In the genomic region with DNA sequence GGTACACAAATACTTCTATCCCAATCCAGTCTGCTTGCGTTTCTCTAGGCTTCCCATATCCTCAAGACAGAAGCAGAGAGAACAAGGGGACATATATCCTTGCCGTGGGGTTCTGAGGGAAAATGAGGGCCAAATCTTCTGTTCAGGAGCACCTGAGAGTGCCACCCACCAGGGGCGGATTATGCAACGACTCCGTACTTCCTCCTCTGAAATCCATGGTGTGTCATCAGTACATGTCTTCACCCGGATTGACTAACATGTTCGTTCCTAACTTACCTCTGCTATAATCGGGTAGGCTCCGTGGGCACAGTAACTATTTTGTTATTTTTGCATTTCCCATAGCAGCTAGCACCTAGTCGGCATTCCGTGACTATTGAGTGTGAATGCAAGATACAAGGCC, we compare ENCODE assay signal across 23 cellular contexts. TPM values are rescaled to one million over a fixed set of nuclear protein-coding genes. Genes with fewer than 3 reads are reported as not detected.
DNase-seq lines count a peak whose midpoint lies in the region; ATAC-seq and TF ChIP-seq lines count a peak whose summit lies in the region.
"Had no signal": no experiment of that assay in that cellular context is flagged by ENCODE, and none has a peak within 500 bp of the region (broad histone marks: within the 10 kb centered on the region; RNA-seq: fewer than 3 reads in every experiment).

No MANE protein-coding gene starts in this region.

- TF ChIP-seq CTCF in neutrophil (IDR thresholded peaks at IDR 0.05) (peak; percentile 51), colonic mucosa (IDR thresholded peaks at IDR 0.05) (no peak)

- H3K4me3 Mint-ChIP-seq in naive thymus-derived CD4-positive, alpha-beta T cell, result no peak overlapping the region
- H3K4me3 Mint-ChIP-seq: CD4-positive, alpha-beta T cell had no signal

- H3K27ac Mint-ChIP-seq in naive thymus-derived CD4-positive, alpha-beta T cell, result no peak overlapping the region
- H3K27ac Mint-ChIP-seq: CD4-positive, alpha-beta T cell had no signal

- H3K36me3 Mint-ChIP-seq in naive thymus-derived CD4-positive, alpha-beta T cell, result no peaks in the 10 kb centered on the region

- H3K4me1 ChIP-seq in neutrophil (ENCODE audit: control insufficient read depth in 1 of 2, insufficient read depth in 1 of 2, low read depth in 1 of 2, low read length in 1 of 2), result peaks cover 64 to 66% of the 10 kb centered on the region in 2 experiments
- H3K4me1 ChIP-seq in colonic mucosa, result no peaks in the 10 kb centered on the region
- H3K4me1 ChIP-seq in naive thymus-derived CD4-positive, alpha-beta T cell (ENCODE audit: control insufficient read depth in 2 of 2, insufficient read depth in 2 of 2, low read length in 2 of 2), result no peaks in the 10 kb centered on the region
- H3K4me1 ChIP-seq: SJSA1 had no signal

- H3K27ac ChIP-seq in neutrophil (peak overlapping the region; percentile 95), colonic mucosa (no peak overlapping the region)
- no peak overlapping the region for H3K27ac ChIP-seq in naive thymus-derived CD4-positive, alpha-beta T cell (ENCODE audit: low read depth, low read length)
- H3K27ac ChIP-seq: GM23248, SJSA1 had no signal

- H3K9me3 Mint-ChIP-seq in naive thymus-derived CD4-positive, alpha-beta T cell, result peaks cover 0 to 7% (median 0%) of the 10 kb centered on the region in 11 donors
- H3K9me3 Mint-ChIP-seq: CD4-positive, alpha-beta T cell had no signal

- intact Hi-C loops in colonic mucosa (cut with DNase I), result no loop called here
- intact Hi-C loops in naive thymus-derived CD4-positive, alpha-beta T cell (cut with micrococcal nuclease), result no loop called here

- H3K4me1 Mint-ChIP-seq in naive thymus-derived CD4-positive, alpha-beta T cell, result peaks cover 0 to 5% (median 0%) of the 10 kb centered on the region in 7 donors

- no peaks in the 10 kb centered on the region for H3K9me3 ChIP-seq in neutrophil
- H3K9me3 ChIP-seq in colonic mucosa, result no peaks in the 10 kb centered on the region
- no peaks in the 10 kb centered on the region for H3K9me3 ChIP-seq in naive thymus-derived CD4-positive, alpha-beta T cell (ENCODE audit: control insufficient read depth in 2 of 3, low read length in 3 of 3)
- H3K9me3 ChIP-seq: SJSA1 had no signal

- H3K9ac ChIP-seq in colonic mucosa (ENCODE audit: low read depth in 2 of 2, low read length in 2 of 2), result no peak overlapping the region
- H3K9ac ChIP-seq: GM23248 had no signal

- H3K36me3 ChIP-seq in neutrophil (peaks cover 80% of the 10 kb centered on the region), colonic mucosa (no peaks in the 10 kb centered on the region)
- no peaks in the 10 kb centered on the region for H3K36me3 ChIP-seq in naive thymus-derived CD4-positive, alpha-beta T cell (ENCODE audit: control insufficient read depth in 2 of 3, insufficient read depth in 3 of 3, low read length in 3 of 3)
- H3K36me3 ChIP-seq: SJSA1 had no signal

- DNase-seq in HPDE6-E6E7 (ENCODE audit: extremely low spot score) (peak; percentile 93), NOMO-1 (lab: John Stamatoyannopoulos, UW; ENCODE audit: unreplicated experiment in 2 of 2) (peak; percentile 20 to 79), SKM-1 treated with dmso at 0.1 percent for 144 hours (lab: John Stamatoyannopoulos, UW; ENCODE audit: unreplicated experiment) (peak; percentile 86), colonic mucosa (no peak)
- no peak for DNase-seq in naive thymus-derived CD4-positive, alpha-beta T cell
- DNase-seq: AML-193; CD4-positive, alpha-beta T cell; DND-41; GDM1; GM23248; Kasumi-1; NCI-H1048; NCI-H146; NCI-H2081 treated with DMSO at 0.1 percent for 48 hours; NCI-H345; NCI-H526 treated with DMSO at 0.1 percent for 48 hours; NK-92 treated with Interleukin-12 subunit alpha and Interleukin-12 subunit beta, amount 100 ng/mL, for 24 hours; T-helper 1 cell had no signal

- no peaks in the 10 kb centered on the region for H3K27me3 ChIP-seq in neutrophil
- no peaks in the 10 kb centered on the region for H3K27me3 ChIP-seq in colonic mucosa
- no peaks in the 10 kb centered on the region for H3K27me3 ChIP-seq in naive thymus-derived CD4-positive, alpha-beta T cell (ENCODE audit: control insufficient read depth in 2 of 2, insufficient read depth in 2 of 2, low read length in 2 of 2)
- H3K27me3 ChIP-seq: SJSA1 had no signal

- CTCF ChIA-PET in naive thymus-derived CD4-positive, alpha-beta T cell (lab: Charles Lee), result no interaction called here

- POLR2A ChIA-PET in naive thymus-derived CD4-positive, alpha-beta T cell (lab: Charles Lee), result interaction anchor here (1.0 kb wide), 1 partner anchor 21 kb away, joined by 5 read pairs; no protein-coding TSS in a partner anchor

- peaks cover 0 to 17% (median 11%) of the 10 kb centered on the region in 5 donors for H3K27me3 Mint-ChIP-seq in naive thymus-derived CD4-positive, alpha-beta T cell

- ATAC-seq in GM19463 (IDR thresholded peaks at IDR 0.05; ENCODE audit: unreplicated experiment), result no peak
- no peak for ATAC-seq in HG02571 (IDR thresholded peaks at IDR 0.05; ENCODE audit: unreplicated experiment)
- ATAC-seq in naive thymus-derived CD4-positive, alpha-beta T cell, result no peak
- ATAC-seq: HCT116 had no signal

- H3K4me3 ChIP-seq in neutrophil (ENCODE audit: low read depth in 1 of 2, low read length in 1 of 2) (peak overlapping the region; percentile 42 to 51), colonic mucosa (no peak overlapping the region)
- H3K4me3 ChIP-seq in naive thymus-derived CD4-positive, alpha-beta T cell (ENCODE audit: low read length), result no peak overlapping the region
- H3K4me3 ChIP-seq: GM23248, SJSA1 had no signal

RNA-seq across cellular contexts. Expression of gene ZNF200, which starts 7.8 kb away (rescaled TPM):
- total RNA-seq in colonic mucosa, result 1 to 10 TPM; 7.1 to 7.2 TPM
- total RNA-seq in naive thymus-derived CD4-positive, alpha-beta T cell, result 10 to 100 TPM in 3 of 5 experiments, 1 to 10 TPM in 2; 4.8 to 33.3 (median 16.6) TPM
- 10 to 100 TPM; 12.3 to 20.2 TPM for polyA plus RNA-seq in naive thymus-derived CD4-positive, alpha-beta T cell

RNA-seq across cellular contexts. Expression of gene MEFV, which starts 13.7 kb away (rescaled TPM):
- total RNA-seq in colonic mucosa, result 1 to 10 TPM in 1 of 2 donors, under 1 TPM in 1; 0.57 to 1.1 TPM
- 10 to 100 TPM in 1 of 5 experiments, 1 to 10 TPM in 1, under 1 TPM in 2, not detected in 1; 0.38 to 38.1 (median 2.4) TPM for total RNA-seq in naive thymus-derived CD4-positive, alpha-beta T cell
- polyA plus RNA-seq in naive thymus-derived CD4-positive, alpha-beta T cell, result under 1 TPM in 1 of 2 donors, not detected in 1; 0.18 TPM
- total RNA-seq: GM23248, SJSA1 had no signal
- polyA plus RNA-seq: GM23248 had no signal

RNA-seq across cellular contexts. Expression of gene ZNF263, which starts 40.6 kb away (rescaled TPM):
- total RNA-seq in colonic mucosa, result 10 to 100 TPM; 19.5 to 27.2 TPM
- 10 to 100 TPM; 26.1 to 51.6 (median 36.9) TPM for total RNA-seq in naive thymus-derived CD4-positive, alpha-beta T cell
- 10 to 100 TPM; 61.1 to 80.2 TPM for polyA plus RNA-seq in naive thymus-derived CD4-positive, alpha-beta T cell

RNA-seq across cellular contexts. Expression of gene OR1F1, which starts 54.7 kb away (rescaled TPM):
- not detected for total RNA-seq in colonic mucosa
- total RNA-seq in naive thymus-derived CD4-positive, alpha-beta T cell, result under 1 TPM in 2 of 5 experiments, not detected in 3; 0.38 to 0.41 TPM
- polyA plus RNA-seq in naive thymus-derived CD4-positive, alpha-beta T cell, result under 1 TPM in 1 of 2 donors, not detected in 1; 0.35 TPM
- total RNA-seq: CD4-positive, alpha-beta T cell; GM23248; SJSA1 had no signal
- polyA plus RNA-seq: GM23248 had no signal

Comparison
In these comparisons a context has a peak if more than half of its experiments do, and no peak if none do; other contexts are left out.
1. DNase-seq: peak in HPDE6-E6E7 (single experiment), NOMO-1 (2 of 2) and SKM-1 treated with dmso at 0.1 percent for 144 hours (single experiment); none in colonic mucosa (single experiment) and naive thymus-derived CD4-positive, alpha-beta T cell (0 of 9).
2. H3K4me3 ChIP-seq: peak in neutrophil (2 of 2); none in colonic mucosa (single experiment) and naive thymus-derived CD4-positive, alpha-beta T cell (single experiment).